19 cellular contexts compared by ENCODE assay signal in the genomic region with DNA sequence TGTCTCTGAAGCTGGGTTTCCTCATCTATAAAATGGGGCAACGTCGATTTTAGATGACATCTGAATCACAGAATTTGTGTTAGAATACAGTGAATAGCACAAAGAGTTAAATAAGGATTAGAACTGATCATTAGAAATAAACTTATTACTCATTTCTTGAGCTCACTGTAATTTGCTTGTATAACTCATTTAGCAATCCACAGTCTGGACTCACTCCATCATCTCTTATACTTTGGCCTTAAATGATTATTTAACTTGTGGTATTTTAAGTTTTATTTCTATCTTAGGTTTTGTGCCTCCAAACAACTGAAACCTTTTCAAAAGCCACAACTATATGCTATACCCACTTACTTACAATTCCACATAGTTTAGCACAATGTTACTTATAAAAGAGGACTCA.
"Had no signal": no experiment of that assay in that cellular context is flagged by ENCODE, and none has a peak within 500 bp of the region (broad histone marks: within the 10 kb centered on the region; RNA-seq: fewer than 3 reads in every experiment).

No MANE protein-coding gene starts in this region.

- H3K27me3 Mint-ChIP-seq: activated naive CD4-positive, alpha-beta T cell treated with anti-CD3 and anti-CD28 coated beads, Interleukin-2, amount 10 ng/mL, durations not matched to agents 7 days and 5 days had no signal

- H3K4me3 ChIP-seq: SJSA1 had no signal

- H3K27ac Mint-ChIP-seq: activated CD8-positive, alpha-beta T cell treated with anti-CD3 and anti-CD28 coated beads for 36 hours; activated naive CD4-positive, alpha-beta T cell treated with anti-CD3 and anti-CD28 coated beads, Interleukin-2, amount 10 ng/mL, durations not matched to agents 7 days and 5 days; activated naive CD8-positive, alpha-beta T cell treated with anti-CD3 and anti-CD28 coated beads for 36 hours; activated T-cell treated with anti-CD3 and anti-CD28 coated beads, Interleukin-2, amount 50 U/mL, for 72 hours; activated T-helper 2 cell treated with anti-CD3 and anti-CD28 coated beads, Interferon-gamma antibody, Interleukin-2, Interleukin-4, amounts not matched to agents 10 μg/mL and 5 μg/mL and 100 μg/mL, durations not matched to agents 14 hours and 24 hours and 36 hours; T-helper 1 cell treated with Interleukin-12 subunit alpha and Interleukin-12 subunit beta and Interleukin-4 antibody, amounts not matched to agents 30 μg/mL and 1 μg/mL, for 36 hours had no signal

- ATAC-seq: activated CD4-positive, CD25-positive, alpha-beta regulatory T cell treated with anti-CD3 and anti-CD28 coated beads, Interleukin-2, amount 50 U/mL, for 24 hours; activated CD8-positive, alpha-beta T cell treated with anti-CD3 and anti-CD28 coated beads for 36 hours; activated T-cell treated with anti-CD3 and anti-CD28 coated beads, Interleukin-2, amount 50 U/mL, for 72 hours; SK-N-SH treated with all-trans-retinoic acid at 6 μM for 48 hours had no signal

- H3K36me3 Mint-ChIP-seq: activated naive CD4-positive, alpha-beta T cell treated with anti-CD3 and anti-CD28 coated beads, Interleukin-2, amount 10 ng/mL, durations not matched to agents 7 days and 5 days; activated naive CD8-positive, alpha-beta T cell treated with anti-CD3 and anti-CD28 coated beads for 36 hours had no signal

- DNase-seq: activated CD4-positive, alpha-beta T cell treated with anti-CD3 and anti-CD28 coated beads for 4 hours; activated CD8-positive, alpha-beta memory T cell treated with anti-CD3 and anti-CD28 coated beads, Interleukin-2, amount 50 U/mL, for 4 hours; activated CD8-positive, alpha-beta T cell treated with anti-CD3 and anti-CD28 coated beads for 36 hours; activated gamma-delta T cell treated with Interleukin-2 at 50 U/mL for 16 hours; activated naive CD4-positive, alpha-beta T cell treated with anti-CD3 and anti-CD28 coated beads, Interleukin-2, amount 10 ng/mL, durations not matched to agents 7 days and 5 days; activated naive CD8-positive, alpha-beta T cell treated with anti-CD3 and anti-CD28 coated beads for 36 hours; activated T-cell treated with anti-CD3 and anti-CD28 coated beads, Interleukin-2, amount 50 U/mL, for 72 hours; NCI-H1105 treated with DMSO at 0.1 percent for 48 hours; NCI-H1436 treated with DMSO at 0.1 percent for 48 hours; NCI-H187; NCI-H2081 treated with DMSO at 0.1 percent for 48 hours; NCI-H446; NCI-H524; SHP77 had no signal

- H3K4me1 ChIP-seq: SJSA1 had no signal

- H3K9me3 Mint-ChIP-seq: activated CD8-positive, alpha-beta T cell treated with anti-CD3 and anti-CD28 coated beads for 36 hours; activated naive CD4-positive, alpha-beta T cell treated with anti-CD3 and anti-CD28 coated beads, Interleukin-2, amount 10 ng/mL, durations not matched to agents 7 days and 5 days; activated naive CD8-positive, alpha-beta T cell treated with anti-CD3 and anti-CD28 coated beads for 36 hours; activated T-cell treated with anti-CD3 and anti-CD28 coated beads, Interleukin-2, amount 50 U/mL, for 72 hours; activated T-helper 2 cell treated with anti-CD3 and anti-CD28 coated beads, Interferon-gamma antibody, Interleukin-2, Interleukin-4, amounts not matched to agents 10 μg/mL and 5 μg/mL and 100 μg/mL, durations not matched to agents 14 hours and 24 hours and 36 hours; T-helper 1 cell treated with Interleukin-12 subunit alpha and Interleukin-12 subunit beta and Interleukin-4 antibody, amounts not matched to agents 30 μg/mL and 1 μg/mL, for 36 hours had no signal

- H3K4me1 Mint-ChIP-seq: activated naive CD4-positive, alpha-beta T cell treated with anti-CD3 and anti-CD28 coated beads, Interleukin-2, amount 10 ng/mL, durations not matched to agents 7 days and 5 days had no signal

- H3K9me3 ChIP-seq: SJSA1 had no signal

- H3K4me3 Mint-ChIP-seq: activated CD8-positive, alpha-beta T cell treated with anti-CD3 and anti-CD28 coated beads for 36 hours; activated naive CD4-positive, alpha-beta T cell treated with anti-CD3 and anti-CD28 coated beads, Interleukin-2, amount 10 ng/mL, durations not matched to agents 7 days and 5 days; activated naive CD8-positive, alpha-beta T cell treated with anti-CD3 and anti-CD28 coated beads for 36 hours; activated T-cell treated with anti-CD3 and anti-CD28 coated beads, Interleukin-2, amount 50 U/mL, for 72 hours; T-helper 1 cell treated with Interleukin-12 subunit alpha and Interleukin-12 subunit beta and Interleukin-4 antibody, amounts not matched to agents 30 μg/mL and 1 μg/mL, for 36 hours had no signal

- H3K27ac ChIP-seq: SJSA1 had no signal

- H3K27me3 ChIP-seq: SJSA1 had no signal
